In the genomic region with DNA sequence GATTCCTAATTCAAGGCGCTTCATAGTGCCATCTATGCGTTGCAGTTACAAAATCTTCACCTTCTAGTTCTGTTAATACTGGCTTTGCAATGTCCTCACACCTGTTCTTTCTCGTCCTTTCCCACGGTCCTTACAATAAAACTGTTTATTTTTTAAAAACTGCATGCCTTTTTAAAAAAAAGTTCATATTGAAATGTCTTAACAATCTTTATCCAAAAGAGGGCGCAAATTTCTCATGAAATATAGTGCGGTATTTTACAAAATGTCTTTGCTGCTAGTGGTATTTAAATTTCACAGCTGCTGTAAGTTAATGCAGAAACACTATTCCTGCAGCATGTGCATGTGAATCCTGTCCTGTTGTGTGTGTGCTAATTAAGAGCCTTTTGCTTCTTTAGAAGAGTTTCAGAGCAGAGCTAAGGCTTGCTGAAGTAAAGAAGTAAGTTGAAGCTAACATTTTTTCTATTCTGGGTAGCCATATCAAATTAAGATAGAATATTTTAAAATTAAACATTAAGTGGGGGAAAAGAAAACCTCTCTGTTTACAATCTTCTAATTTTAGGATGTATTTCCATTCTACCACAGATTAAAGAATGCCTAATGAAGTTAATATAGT, we compare ENCODE assay signal across 8 cellular contexts. TPM values are rescaled to one million over a fixed set of nuclear protein-coding genes. Genes with fewer than 3 reads are reported as not detected.
A peak's percentile ranks its signal among the peaks of the same experiment; 100 is the strongest.
DNase-seq lines count a peak whose midpoint lies in the region; ATAC-seq, FAIRE-seq and TF ChIP-seq lines count a peak whose summit lies in the region.

No MANE protein-coding gene starts in this region.

- H3K27me3 ChIP-seq in KMS-11 (ENCODE audit: insufficient read depth, low read depth) (no peaks in the 10 kb centered on the region), left lung (no peaks in the 10 kb centered on the region), right cardiac atrium (ENCODE audit: control insufficient read depth, insufficient read depth) (no peaks in the 10 kb centered on the region)

- H3K4me2 ChIP-seq in KMS-11, result no peak overlapping the region

- no peaks in the 10 kb centered on the region for H3K9me3 ChIP-seq in left lung
- no peaks in the 10 kb centered on the region for H3K9me3 ChIP-seq in right cardiac atrium (ENCODE audit: control insufficient read depth, low read length)

- intact Hi-C loops in left lung (cut with DNase I), result loop anchor here in 1 of 2 donors (10.0 kb wide), 1 partner anchor 308 kb away; no protein-coding TSS in a partner anchor
- intact Hi-C loops in right cardiac atrium (cut with DNase I), result loop anchor here in 1 of 4 donors (5.0 kb wide), 1 partner anchor 296 kb away; no protein-coding TSS in a partner anchor

- FAIRE-seq in D721Med (lab: Jason Lieb, UNC), result no peak

- H3K79me2 ChIP-seq in KMS-11 (ENCODE audit: insufficient read depth, low read depth), result no peaks in the 10 kb centered on the region

- H3K4me1 ChIP-seq in KMS-11 (ENCODE audit: low read depth, poor library complexity, severe bottlenecking), result peaks cover 8% of the 10 kb centered on the region
- H3K4me1 ChIP-seq in left lung, result peaks cover 0 to 12% of the 10 kb centered on the region in 2 donors
- no peaks in the 10 kb centered on the region for H3K4me1 ChIP-seq in right cardiac atrium (ENCODE audit: control insufficient read depth, insufficient read depth, low read length)

- no peaks in the 10 kb centered on the region for H3K36me3 ChIP-seq in KMS-11 (ENCODE audit: insufficient read depth)
- no peaks in the 10 kb centered on the region for H3K36me3 ChIP-seq in left lung

- no peaks in the 10 kb centered on the region for H4K20me1 ChIP-seq in KMS-11 (ENCODE audit: insufficient read depth)

- 0 out of 2 replicates have a peak overlapping the region, but pooled peaks have one; percentile 30 for H2AFZ ChIP-seq in KMS-11 (ENCODE audit: low read depth)

- H3K4me3 ChIP-seq in KMS-11 (IDR thresholded peaks at IDR 0.05; ENCODE audit: insufficient read depth, low read depth, low read length) (no peak overlapping the region), left lung (no peak overlapping the region), right cardiac atrium (ENCODE audit: low read length) (no peak overlapping the region)

- WGBS in right cardiac atrium, result 20% methylated on average over 6 of the region's 6 CpGs

- TF ChIP-seq CTCF in D721Med (IDR thresholded peaks at IDR 0.05; ENCODE audit: insufficient read depth, missing control alignments) (peak; percentile 56), KMS-11 (conservative IDR thresholded peaks at IDR 0.05; ENCODE audit: low read depth, low read length) (peak; percentile 73), VCaP (conservative IDR thresholded peaks at IDR 0.05) (peak; percentile 38), left lung (IDR thresholded peaks at IDR 0.05) (peak in 1 of 2 donors; percentile 22)

- no peak for DNase-seq in D721Med (ENCODE audit: insufficient read length, low spot score)
- no peak for DNase-seq in left lung
- DNase-seq in right cardiac atrium, result no peak

- ATAC-seq in left lung (peak; percentile 23), HG02840 (IDR thresholded peaks at IDR 0.05; ENCODE audit: low FRiP score, unreplicated experiment) (no peak), GM18520 (IDR thresholded peaks at IDR 0.05; ENCODE audit: unreplicated experiment) (no peak), right cardiac atrium (no peak), GM19035 (IDR thresholded peaks at IDR 0.05; ENCODE audit: unreplicated experiment) (no peak)

- H3K9ac ChIP-seq in KMS-11, result no peak overlapping the region

- H3K27ac ChIP-seq in KMS-11 (no peak overlapping the region), VCaP (no peak overlapping the region), left lung (no peak overlapping the region), right cardiac atrium (ENCODE audit: low read length) (no peak overlapping the region)

RNA-seq across cellular contexts. Expression of gene CLDN10, which starts 15.8 kb away (rescaled TPM):
- total RNA-seq in left lung (1 to 10 TPM; 1.3 to 1.9 TPM), right cardiac atrium (under 1 TPM in 1 of 4 donors, not detected in 3; 0.82 TPM)
- 0.50 TPM for polyA plus RNA-seq in right cardiac atrium
